Comparison of ENCODE assay signal across 1 cellular context in genomic region chr19:11463391-11463790, GRCh38.
TF ChIP-seq lines count a peak whose summit lies in the region.

No MANE protein-coding gene starts in this region.

TF ChIP-seq in GM12878, 131 proteins besides CTCF, POLR2A, EP300 and RAD21:
- TF ChIP-seq ZBTB40 (IDR thresholded peaks at IDR 0.05; ENCODE audit: borderline replicate concordance) (no peak), HDAC6 (IDR thresholded peaks at IDR 0.05; ENCODE audit: unreplicated experiment) (no peak), ZNF274 (IDR thresholded peaks at IDR 0.05; ENCODE audit: insufficient read depth, insufficient read length) (no peak), CEBPB (IDR thresholded peaks at IDR 0.05; ENCODE audit: borderline replicate concordance in 1 of 2, low read depth in 2 of 2, low read length in 2 of 2) (no peak), SUPT20H (IDR thresholded peaks at IDR 0.05; ENCODE audit: borderline replicate concordance, control insufficient read depth, low read depth, low read length) (no peak), PBX3 (IDR thresholded peaks at IDR 0.05; ENCODE audit: insufficient replicate concordance, low read depth, low read length) (no peak), IRF5 (IDR thresholded peaks at IDR 0.05; ENCODE audit: borderline replicate concordance) (no peak)
